Comparison of ENCODE assay signal across 39 cellular contexts in genomic region chr1:39735731-39736130, GRCh38. TPM values are rescaled to one million over a fixed set of nuclear protein-coding genes. Genes with fewer than 3 reads are reported as not detected.
DNase-seq lines count a peak whose midpoint lies in the region; ATAC-seq, FAIRE-seq and TF ChIP-seq lines count a peak whose summit lies in the region.
"Had no signal": no experiment of that assay in that cellular context is flagged by ENCODE, and none has a peak within 500 bp of the region (broad histone marks: within the 10 kb centered on the region; RNA-seq: fewer than 3 reads in every experiment).

No MANE protein-coding gene starts in this region.

- H3K4me1 Mint-ChIP-seq in activated naive CD4-positive, alpha-beta T cell treated with anti-CD3 and anti-CD28 coated beads for 36 hours (ENCODE audit: low read depth): peaks cover 20% of the 10 kb centered on the region
- peaks cover 34% of the 10 kb centered on the region for H3K4me1 Mint-ChIP-seq in activated naive CD4-positive, alpha-beta T cell treated with anti-CD3 and anti-CD28 coated beads, Interleukin-2, amount 10 ng/mL, durations not matched to agents 7 days and 5 days
- peaks cover 52% of the 10 kb centered on the region for H3K4me1 Mint-ChIP-seq in stimulated activated naive CD8-positive, alpha-beta T cell treated with anti-CD3 and anti-CD28 coated beads, Interleukin-15, amount 100 ng/mL, for 72 hours

- H3K4me3 Mint-ChIP-seq in activated naive CD4-positive, alpha-beta T cell treated with anti-CD3 and anti-CD28 coated beads for 36 hours: no peak overlapping the region
- no peak overlapping the region for H3K4me3 Mint-ChIP-seq in activated naive CD4-positive, alpha-beta T cell treated with anti-CD3 and anti-CD28 coated beads, Interleukin-2, amount 10 ng/mL, durations not matched to agents 7 days and 5 days
- no peak overlapping the region for H3K4me3 Mint-ChIP-seq in stimulated activated naive CD8-positive, alpha-beta T cell treated with anti-CD3 and anti-CD28 coated beads, Interleukin-15, amount 100 ng/mL, for 72 hours
- H3K4me3 Mint-ChIP-seq: activated naive CD8-positive, alpha-beta T cell; activated T-cell treated with anti-CD3 and anti-CD28 coated beads, Interleukin-2, amount 50 U/mL, for 72 hours; endodermal cell; H9; mesothelial cell of epicardium had no signal

- H3K36me3 ChIP-seq in bronchial epithelial cell (ENCODE audit: control insufficient read depth, insufficient read depth, low read length): no peaks in the 10 kb centered on the region

- peaks cover 7% of the 10 kb centered on the region for H3K36me3 Mint-ChIP-seq in activated naive CD4-positive, alpha-beta T cell treated with anti-CD3 and anti-CD28 coated beads for 36 hours (ENCODE audit: low read depth)
- H3K36me3 Mint-ChIP-seq in activated naive CD4-positive, alpha-beta T cell treated with anti-CD3 and anti-CD28 coated beads, Interleukin-2, amount 10 ng/mL, durations not matched to agents 7 days and 5 days: peaks cover 13% of the 10 kb centered on the region
- H3K36me3 Mint-ChIP-seq: mesothelial cell of epicardium had no signal

- peak; percentile 34 for ATAC-seq in stimulated activated naive CD8-positive, alpha-beta T cell treated with anti-CD3 and anti-CD28 coated beads, Interleukin-15, amount 100 ng/mL, for 72 hours
- ATAC-seq in HG03354 (IDR thresholded peaks at IDR 0.05; ENCODE audit: poor library complexity, severe bottlenecking, unreplicated experiment): no peak
- no peak for ATAC-seq in HG03280 (IDR thresholded peaks at IDR 0.05; ENCODE audit: unreplicated experiment)
- ATAC-seq: activated T-cell treated with anti-CD3 and anti-CD28 coated beads, Interleukin-2, amount 50 U/mL, for 72 hours; esophagus mucosa; heart left ventricle; right lobe of liver; SK-N-SH treated with all-trans-retinoic acid at 6 μM for 48 hours had no signal

- no peaks in the 10 kb centered on the region for H3K27me3 ChIP-seq in bronchial epithelial cell (ENCODE audit: control insufficient read depth, insufficient read depth, low read length)
- H3K27me3 ChIP-seq: right lobe of liver had no signal

- no peak for FAIRE-seq in bronchial epithelial cell (lab: Jason Lieb, UNC)
- FAIRE-seq: astrocyte, D721Med had no signal

- peak; percentile 33 for DNase-seq in activated naive CD4-positive, alpha-beta T cell treated with anti-CD3 and anti-CD28 coated beads for 36 hours
- no peak for DNase-seq in activated naive CD4-positive, alpha-beta T cell treated with anti-CD3 and anti-CD28 coated beads, Interleukin-2, amount 10 ng/mL, durations not matched to agents 7 days and 5 days
- DNase-seq in NCI-H2107 treated with DMSO at 0.1 percent for 48 hours (lab: John Stamatoyannopoulos, UW; ENCODE audit: unreplicated experiment) (peak; percentile 99), bronchial epithelial cell (ENCODE audit: low read depth) (peak; percentile 18), SW 1271 (lab: John Stamatoyannopoulos, UW) (no peak)
- peak in 1 of 2 donors; percentile 38 for DNase-seq in stimulated activated naive CD8-positive, alpha-beta T cell treated with anti-CD3 and anti-CD28 coated beads, Interleukin-15, amount 100 ng/mL, for 72 hours
- DNase-seq: activated T-cell treated with anti-CD3 and anti-CD28 coated beads, Interleukin-2, amount 50 U/mL, for 72 hours; AML-193; CD4-positive, alpha-beta T cell; central memory CD4-positive, alpha-beta T cell; DND-41; endodermal cell; H9; heart left ventricle; KG1; naive B cell; NCI-H1417; NCI-H2081 treated with DMSO at 0.1 percent for 48 hours; NCI-H345; nucleus accumbens; PC-9; right lobe of liver; Right ventricle myocardium superior; spleen; stimulated activated CD8-positive, alpha-beta memory T cell treated with anti-CD3 and anti-CD28 coated beads, Interleukin-4, amount 100 ng/mL, for 48 hours; stomach; tibial artery had no signal

- no peaks in the 10 kb centered on the region for H3K9me3 Mint-ChIP-seq in activated naive CD4-positive, alpha-beta T cell treated with anti-CD3 and anti-CD28 coated beads for 36 hours
- H3K9me3 Mint-ChIP-seq in activated naive CD4-positive, alpha-beta T cell treated with anti-CD3 and anti-CD28 coated beads, Interleukin-2, amount 10 ng/mL, durations not matched to agents 7 days and 5 days: peaks cover 6% of the 10 kb centered on the region
- H3K9me3 Mint-ChIP-seq in stimulated activated naive CD8-positive, alpha-beta T cell treated with anti-CD3 and anti-CD28 coated beads, Interleukin-15, amount 100 ng/mL, for 72 hours: peaks cover 5 to 7% of the 10 kb centered on the region in 2 donors
- H3K9me3 Mint-ChIP-seq: CD4-positive, alpha-beta T cell; H9; mesothelial cell of epicardium had no signal

- no peak for TF ChIP-seq CTCF in bronchial epithelial cell (IDR thresholded peaks at IDR 0.05; ENCODE audit: insufficient read depth, low read length, severe bottlenecking)

- peaks cover 11% of the 10 kb centered on the region for H3K27me3 Mint-ChIP-seq in activated naive CD4-positive, alpha-beta T cell treated with anti-CD3 and anti-CD28 coated beads for 36 hours (ENCODE audit: low read depth)
- H3K27me3 Mint-ChIP-seq in activated naive CD4-positive, alpha-beta T cell treated with anti-CD3 and anti-CD28 coated beads, Interleukin-2, amount 10 ng/mL, durations not matched to agents 7 days and 5 days: peaks cover 30% of the 10 kb centered on the region
- peaks cover 31% of the 10 kb centered on the region for H3K27me3 Mint-ChIP-seq in stimulated activated naive CD8-positive, alpha-beta T cell treated with anti-CD3 and anti-CD28 coated beads, Interleukin-15, amount 100 ng/mL, for 72 hours

- H3K27ac Mint-ChIP-seq in activated naive CD4-positive, alpha-beta T cell treated with anti-CD3 and anti-CD28 coated beads for 36 hours: no peak overlapping the region
- H3K27ac Mint-ChIP-seq in activated naive CD4-positive, alpha-beta T cell treated with anti-CD3 and anti-CD28 coated beads, Interleukin-2, amount 10 ng/mL, durations not matched to agents 7 days and 5 days: no peak overlapping the region
- no peak overlapping the region for H3K27ac Mint-ChIP-seq in stimulated activated naive CD8-positive, alpha-beta T cell treated with anti-CD3 and anti-CD28 coated beads, Interleukin-15, amount 100 ng/mL, for 72 hours
- H3K27ac Mint-ChIP-seq: activated naive CD8-positive, alpha-beta T cell; activated T-cell treated with anti-CD3 and anti-CD28 coated beads, Interleukin-2, amount 50 U/mL, for 72 hours; CD4-positive, alpha-beta T cell; endodermal cell; mesothelial cell of epicardium; progenitor cell of endocrine pancreas had no signal

- no peak overlapping the region for H3K4me3 ChIP-seq in bronchial epithelial cell (ENCODE audit: low read depth, low read length)
- H3K4me3 ChIP-seq: heart left ventricle, PC-9, right lobe of liver, spleen, stomach, tibial artery had no signal

- CTCF ChIA-PET in activated naive CD4-positive, alpha-beta T cell treated with anti-CD3 and anti-CD28 coated beads for 36 hours (lab: Charles Lee): interaction anchor here (1.2 kb wide), 1 partner anchor 64 kb away, joined by 3 read pairs; no protein-coding TSS in a partner anchor
- CTCF ChIA-PET in activated naive CD4-positive, alpha-beta T cell treated with anti-CD3 and anti-CD28 coated beads, Interleukin-2, amount 10 ng/mL, durations not matched to agents 7 days and 5 days (lab: Charles Lee): no interaction called here

- intact Hi-C loops in activated naive CD4-positive, alpha-beta T cell treated with anti-CD3 and anti-CD28 coated beads for 36 hours (cut with micrococcal nuclease): loop anchor here (5.0 to 10.0 kb wide), 2 partner anchors 59 to 553 kb away; no protein-coding TSS in a partner anchor

RNA-seq across cellular contexts. Expression of gene PPIE, which starts 3.0 kb away (rescaled TPM):
- total RNA-seq in activated naive CD4-positive, alpha-beta T cell treated with anti-CD3 and anti-CD28 coated beads for 36 hours: 10 to 100 TPM; 73.8 to 75.6 TPM
- 50.1 and 67.1 TPM in 2 replicates for total RNA-seq in bronchial epithelial cell

RNA-seq across cellular contexts. Expression of gene OXCT2, which starts 35.4 kb away (rescaled TPM):
- total RNA-seq in activated naive CD4-positive, alpha-beta T cell treated with anti-CD3 and anti-CD28 coated beads for 36 hours: under 1 TPM; 0.52 to 0.67 TPM
- total RNA-seq in bronchial epithelial cell: 1.0 and 1.1 TPM in 2 replicates
- total RNA-seq: A673; CD4-positive, alpha-beta T cell; progenitor cell of endocrine pancreas had no signal

RNA-seq across cellular contexts. Expression of gene HPCAL4, which starts 44.5 kb away (rescaled TPM):
- total RNA-seq in activated naive CD4-positive, alpha-beta T cell treated with anti-CD3 and anti-CD28 coated beads for 36 hours: under 1 TPM; 0.43 to 0.52 TPM
- total RNA-seq in bronchial epithelial cell: under 0.01 TPM in 2 replicates
- total RNA-seq: A673, endodermal cell, esophagus mucosa, fibroblast of villous mesenchyme, lower leg skin, progenitor cell of endocrine pancreas, right lobe of liver had no signal

RNA-seq across cellular contexts. Expression of gene BMP8B, which starts 52.9 kb away (rescaled TPM):
- total RNA-seq in activated naive CD4-positive, alpha-beta T cell treated with anti-CD3 and anti-CD28 coated beads for 36 hours: under 1 TPM; 0.12 to 0.14 TPM
- 0.90 and 1.3 TPM in 2 replicates for total RNA-seq in bronchial epithelial cell

Comparison
In these comparisons a context has a peak if more than half of its experiments do, and no peak if none do; other contexts are left out.
1. DNase-seq: peak in activated naive CD4-positive, alpha-beta T cell treated with anti-CD3 and anti-CD28 coated beads for 36 hours (single experiment), NCI-H2107 treated with DMSO at 0.1 percent for 48 hours (single experiment) and bronchial epithelial cell (single experiment); none in activated naive CD4-positive, alpha-beta T cell treated with anti-CD3 and anti-CD28 coated beads, Interleukin-2, amount 10 ng/mL, durations not matched to agents 7 days and 5 days (single experiment) and SW 1271 (0 of 2).